ENCODE assay signal across 27 cellular contexts in genomic region chr1:97727029-97727428, GRCh38.
"Had no signal": no experiment of that assay in that cellular context is flagged by ENCODE, and none has a peak within 500 bp of the region (broad histone marks: within the 10 kb centered on the region; RNA-seq: fewer than 3 reads in every experiment).

No MANE protein-coding gene starts in this region.

- H3K27me3 ChIP-seq: colonic mucosa, esophagus squamous epithelium, gastrocnemius medialis, heart right ventricle, left lung had no signal

- FAIRE-seq: endometrium, islet of Langerhans, keratinocyte had no signal

- H3K9me3 ChIP-seq: colonic mucosa, esophagus squamous epithelium, gastrocnemius medialis, left lung, mucosa of descending colon had no signal

- ATAC-seq: effector memory CD8-positive, alpha-beta T cell; esophagus mucosa; gastrocnemius medialis; heart right ventricle; left cardiac atrium; left lung; left ventricle myocardium superior; lower lobe of right lung; mucosa of descending colon had no signal

- H3K4me1 Mint-ChIP-seq: endodermal cell, mesothelial cell of epicardium had no signal

- H3K4me1 ChIP-seq: colonic mucosa, esophagus squamous epithelium, gastrocnemius medialis, heart right ventricle, left lung, lower lobe of right lung had no signal

- DNase-seq: colonic mucosa; cortex of kidney; effector CD8-positive, alpha-beta T cell; effector memory CD8-positive, alpha-beta T cell; endodermal cell; erythroblast; esophagus squamous epithelium; foreskin fibroblast; foreskin melanocyte; gastrocnemius medialis; glutamatergic neuron; head of caudate nucleus; heart right ventricle; hippocampal formation; left cardiac atrium; left lung; left ventricle myocardium superior; lower lobe of right lung; mucosa of descending colon; naive B cell had no signal

- H3K4me3 Mint-ChIP-seq: dendritic cell treated with granulocyte-macrophage colony-stimulating factor and Interleukin-4, amounts not matched to agents 40 ng/mL and 50 ng/mL, for 4 days; effector memory CD8-positive, alpha-beta T cell; endodermal cell; mesothelial cell of epicardium; naive B cell had no signal

- H3K9me3 Mint-ChIP-seq: effector memory CD8-positive, alpha-beta T cell; endodermal cell had no signal

- H3K27ac ChIP-seq: colonic mucosa, epithelial cell of prostate, esophagus squamous epithelium, gastrocnemius medialis, heart right ventricle, left lung, lower lobe of right lung had no signal

- H3K27ac Mint-ChIP-seq: dendritic cell treated with granulocyte-macrophage colony-stimulating factor and Interleukin-4, amounts not matched to agents 40 ng/mL and 50 ng/mL, for 4 days; endodermal cell; mesothelial cell of epicardium had no signal

- H3K27me3 Mint-ChIP-seq: dendritic cell treated with granulocyte-macrophage colony-stimulating factor and Interleukin-4, amounts not matched to agents 40 ng/mL and 50 ng/mL, for 4 days; effector memory CD8-positive, alpha-beta T cell; naive B cell had no signal

- H3K4me3 ChIP-seq: colonic mucosa, esophagus squamous epithelium, gastrocnemius medialis, heart right ventricle, left lung, lower lobe of right lung, mucosa of descending colon had no signal

- H3K36me3 ChIP-seq: colonic mucosa, esophagus squamous epithelium, gastrocnemius medialis, heart right ventricle, left lung, lower lobe of right lung had no signal
